9 cellular contexts compared by ENCODE assay signal in genomic region chr17:67477687-67478086, GRCh38.
DNase-seq lines count a peak whose midpoint lies in the region; ATAC-seq, FAIRE-seq and TF ChIP-seq lines count a peak whose summit lies in the region.
"Had no signal": no experiment of that assay in that cellular context is flagged by ENCODE, and none has a peak within 500 bp of the region (broad histone marks: within the 10 kb centered on the region; RNA-seq: fewer than 3 reads in every experiment).

No MANE protein-coding gene starts in this region.

- no peaks in the 10 kb centered on the region for H3K36me3 ChIP-seq in Peyer's patch

- TF ChIP-seq POLR2A in Peyer's patch (IDR thresholded peaks at IDR 0.05) (no peak), GM12892 (IDR thresholded peaks at IDR 0.05; ENCODE audit: low read depth, low read length) (no peak)

- no peak overlapping the region for H3K4me3 ChIP-seq in Peyer's patch
- H3K4me3 ChIP-seq: hepatocyte had no signal

- H3K27ac ChIP-seq in Peyer's patch = peak overlapping the region; percentile 13 to 53 (median 48)
- H3K27ac ChIP-seq: hepatocyte had no signal

- H3K27me3 ChIP-seq in Peyer's patch = no peaks in the 10 kb centered on the region
- H3K27me3 ChIP-seq: hepatocyte had no signal

- peak overlapping the region; percentile 90 for H3K27ac Mint-ChIP-seq in activated naive CD4-positive, alpha-beta T cell treated with anti-CD3 and anti-CD28 coated beads, Interleukin-2, amount 10 ng/mL, durations not matched to agents 7 days and 5 days
- H3K27ac Mint-ChIP-seq in nephron progenitor cell = peak overlapping the region; percentile 79

- peak overlapping the region; percentile 71 for H3K4me3 Mint-ChIP-seq in activated naive CD4-positive, alpha-beta T cell treated with anti-CD3 and anti-CD28 coated beads, Interleukin-2, amount 10 ng/mL, durations not matched to agents 7 days and 5 days
- no peak overlapping the region for H3K4me3 Mint-ChIP-seq in nephron progenitor cell

- H3K9me3 ChIP-seq in Peyer's patch = no peaks in the 10 kb centered on the region

- peak; percentile 47 for DNase-seq in A172 (ENCODE audit: low spot score)
- peak in 2 of 3 donors; percentile 44 to 70 for DNase-seq in Peyer's patch
- DNase-seq in activated naive CD4-positive, alpha-beta T cell treated with anti-CD3 and anti-CD28 coated beads, Interleukin-2, amount 10 ng/mL, durations not matched to agents 7 days and 5 days = peak; percentile 69
- DNase-seq in nephron progenitor cell = no peak
- no peak for DNase-seq in NCI-H146 treated with DMSO at 0.1 percent for 48 hours (lab: John Stamatoyannopoulos, UW; ENCODE audit: unreplicated experiment)
- no peak for DNase-seq in GM12892 (ENCODE audit: insufficient read length)

- ATAC-seq in HG03097 (IDR thresholded peaks at IDR 0.05; ENCODE audit: low FRiP score, unreplicated experiment) = no peak
- no peak for ATAC-seq in HG03354 (IDR thresholded peaks at IDR 0.05; ENCODE audit: poor library complexity, severe bottlenecking, unreplicated experiment)

- no peak for FAIRE-seq in GM12892 (lab: Jason Lieb, UNC)

- TF ChIP-seq CTCF in Peyer's patch (IDR thresholded peaks at IDR 0.05) (no peak), nephron progenitor cell (IDR thresholded peaks at IDR 0.05) (no peak)

- H3K36me3 Mint-ChIP-seq in activated naive CD4-positive, alpha-beta T cell treated with anti-CD3 and anti-CD28 coated beads, Interleukin-2, amount 10 ng/mL, durations not matched to agents 7 days and 5 days = peaks cover 4% of the 10 kb centered on the region
- H3K36me3 Mint-ChIP-seq in nephron progenitor cell (ENCODE audit: low read depth) = no peaks in the 10 kb centered on the region

- H3K27me3 Mint-ChIP-seq in activated naive CD4-positive, alpha-beta T cell treated with anti-CD3 and anti-CD28 coated beads, Interleukin-2, amount 10 ng/mL, durations not matched to agents 7 days and 5 days = no peaks in the 10 kb centered on the region
- H3K27me3 Mint-ChIP-seq in nephron progenitor cell (ENCODE audit: low read depth, poor library complexity) = peaks cover 4% of the 10 kb centered on the region

- H3K9me3 Mint-ChIP-seq in activated naive CD4-positive, alpha-beta T cell treated with anti-CD3 and anti-CD28 coated beads, Interleukin-2, amount 10 ng/mL, durations not matched to agents 7 days and 5 days = no peaks in the 10 kb centered on the region
- no peaks in the 10 kb centered on the region for H3K9me3 Mint-ChIP-seq in nephron progenitor cell

- peaks cover 0 to 5% (median 0%) of the 10 kb centered on the region in 4 donors for H3K4me1 ChIP-seq in Peyer's patch

- CTCF ChIA-PET in activated naive CD4-positive, alpha-beta T cell treated with anti-CD3 and anti-CD28 coated beads, Interleukin-2, amount 10 ng/mL, durations not matched to agents 7 days and 5 days (lab: Charles Lee) = interaction anchor here (4.5 to 6.0 kb wide), 2 partner anchors 91 to 100 kb away, joined by 104 to 161 read pairs; partner anchors contain the start of gene PITPNC1

- H3K4me1 Mint-ChIP-seq in activated naive CD4-positive, alpha-beta T cell treated with anti-CD3 and anti-CD28 coated beads, Interleukin-2, amount 10 ng/mL, durations not matched to agents 7 days and 5 days = peaks cover 72% of the 10 kb centered on the region
- H3K4me1 Mint-ChIP-seq in nephron progenitor cell = peaks cover 67% of the 10 kb centered on the region

Comparison
In these comparisons a context has a peak if more than half of its experiments do, and no peak if none do; other contexts are left out.
1. DNase-seq: peak in A172 (single experiment), Peyer's patch (2 of 3) and activated naive CD4-positive, alpha-beta T cell treated with anti-CD3 and anti-CD28 coated beads, Interleukin-2, amount 10 ng/mL, durations not matched to agents 7 days and 5 days (single experiment); none in nephron progenitor cell (single experiment), NCI-H146 treated with DMSO at 0.1 percent for 48 hours (single experiment) and GM12892 (single experiment).